In genomic region chr9:135892327-135892726, GRCh38 we compare ENCODE assay signal across 7 cellular contexts. TPM values are rescaled to one million over a fixed set of nuclear protein-coding genes. Genes with fewer than 3 reads are reported as not detected.
DNase-seq lines count a peak whose midpoint lies in the region; ATAC-seq and TF ChIP-seq lines count a peak whose summit lies in the region.
"Not testable (repeated sequence)": the region's sequence is repeated elsewhere in the genome, so short reads cannot be mapped to it uniquely, and the experiment has no call there.

No MANE protein-coding gene starts in this region.

- not testable (repeated sequence) for H3K9me3 ChIP-seq in HEK293 (ENCODE audit: control insufficient read depth, insufficient read depth, low read depth, low read length)

- not testable (repeated sequence) for H3K36me3 ChIP-seq in HEK293 (ENCODE audit: control insufficient read depth in 2 of 2, insufficient read depth in 1 of 2, low read length in 2 of 2)

- POLR2A ChIA-PET in HEK293 (lab: Yijun Ruan, JAX); WTC11 (lab: Charles Lee): not testable (repeated sequence)

- CTCF ChIA-PET in HEK293 (lab: Yijun Ruan, JAX) = not testable (repeated sequence)
- CTCF ChIA-PET in WTC11 (lab: Charles Lee) = interaction anchor here (0.7 kb wide), 1 partner anchor 227 kb away, joined by 3 read pairs; no protein-coding TSS in a partner anchor

- not testable (repeated sequence) for H3K9me3 Mint-ChIP-seq in WTC11; activated naive CD8-positive, alpha-beta T cell (ENCODE audit: low read depth)
- peaks cover 10% of the 10 kb centered on the region for H3K9me3 Mint-ChIP-seq in neural crest cell
- peaks cover 12% of the 10 kb centered on the region for H3K9me3 Mint-ChIP-seq in progenitor cell of endocrine pancreas (ENCODE audit: low read depth)

- H3K4me1 ChIP-seq in HEK293 (ENCODE audit: control insufficient read depth, insufficient read depth, low read length) = not testable (repeated sequence)

- TF ChIP-seq CTCF in HEK293 (tag by site-specific recombination; IDR thresholded peaks at IDR 0.05); WTC11 (IDR thresholded peaks at IDR 0.05); coronary artery (IDR thresholded peaks at IDR 0.05); neural crest cell (conservative IDR thresholded peaks at IDR 0.05); progenitor cell of endocrine pancreas (IDR thresholded peaks at IDR 0.05; ENCODE audit: unreplicated experiment): not testable (repeated sequence)

- H3K27ac Mint-ChIP-seq in WTC11 (peak overlapping the region; percentile 13; the same call in 1 of the 2 replicates), neural crest cell (ENCODE audit: unreplicated experiment) (peak overlapping the region; percentile 16), progenitor cell of endocrine pancreas (peak overlapping the region; percentile 79)
- peak overlapping the region; percentile 14 for H3K27ac Mint-ChIP-seq in activated naive CD8-positive, alpha-beta T cell

- H3K4me1 Mint-ChIP-seq in WTC11 = peaks cover 81% of the 10 kb centered on the region
- peaks cover 56% of the 10 kb centered on the region for H3K4me1 Mint-ChIP-seq in activated naive CD8-positive, alpha-beta T cell (ENCODE audit: low read depth)
- peaks cover 53% of the 10 kb centered on the region for H3K4me1 Mint-ChIP-seq in neural crest cell
- H3K4me1 Mint-ChIP-seq in progenitor cell of endocrine pancreas (ENCODE audit: low read depth) = peaks cover 43% of the 10 kb centered on the region

- not testable (repeated sequence) for DNase-seq in WTC11 (ENCODE audit: low spot score); neural crest cell (ENCODE audit: low read depth, low spot score); progenitor cell of endocrine pancreas (ENCODE audit: low spot score, unreplicated experiment)
- DNase-seq in coronary artery (ENCODE audit: low spot score) (peak; percentile 9), mesenteric fat pad (ENCODE audit: low spot score) (peak; percentile 33)

- H3K4me3 ChIP-seq in HEK293 (ENCODE audit: low read depth, low read length); coronary artery: not testable (repeated sequence)

- H3K27me3 Mint-ChIP-seq in WTC11 (ENCODE audit: low read depth); activated naive CD8-positive, alpha-beta T cell; neural crest cell (ENCODE audit: low read depth); progenitor cell of endocrine pancreas: not testable (repeated sequence)

- not testable (repeated sequence) for H3K27ac ChIP-seq in HEK293 (ENCODE audit: extremely low read depth, low read depth, low read length); coronary artery

- not testable (repeated sequence) for ATAC-seq in WTC11

- not testable (repeated sequence) for H3K4me3 Mint-ChIP-seq in WTC11; activated naive CD8-positive, alpha-beta T cell; neural crest cell; progenitor cell of endocrine pancreas (ENCODE audit: low read depth)

- H3K36me3 Mint-ChIP-seq in WTC11; activated naive CD8-positive, alpha-beta T cell: not testable (repeated sequence)
- H3K36me3 Mint-ChIP-seq in neural crest cell (ENCODE audit: low read depth) = peaks cover 29% of the 10 kb centered on the region
- H3K36me3 Mint-ChIP-seq in progenitor cell of endocrine pancreas (ENCODE audit: insufficient read depth) = peaks cover 16% of the 10 kb centered on the region

TF ChIP-seq in HEK293, 187 proteins besides CTCF, POLR2A, EP300 and RAD21:
- TF ChIP-seq ZNF121 (tag by site-specific recombination; IDR thresholded peaks at IDR 0.05) = peak; percentile 76

TF ChIP-seq in WTC11, 78 proteins besides CTCF, POLR2A, EP300 and RAD21:
- TF ChIP-seq ZNF121 (CRISPR knock-in tag; IDR thresholded peaks at IDR 0.05) = peak; percentile 42; the same call in 1 of the 2 replicates

RNA-seq across cellular contexts. Expression of gene CAMSAP1, which starts 15.0 kb away (rescaled TPM):
- 33.5 to 40.5 TPM (median 35.8 TPM) in 3 replicates for total RNA-seq in WTC11 (2021)
- total RNA-seq in mesenteric fat pad = 35.3 TPM
- 79.3 and 80.8 TPM in 2 replicates for total RNA-seq in neural crest cell
- total RNA-seq in progenitor cell of endocrine pancreas = 80.6 and 82.2 TPM in 2 replicates

Comparison
In these comparisons a context has a peak if more than half of its experiments do, and no peak if none do; other contexts are left out.
1. H3K27ac Mint-ChIP-seq: peak in every context shown above with its lines; median percentile 79 in progenitor cell of endocrine pancreas; 16 in neural crest cell; 14 in activated naive CD8-positive, alpha-beta T cell; 13 in WTC11.